In the genomic region with DNA sequence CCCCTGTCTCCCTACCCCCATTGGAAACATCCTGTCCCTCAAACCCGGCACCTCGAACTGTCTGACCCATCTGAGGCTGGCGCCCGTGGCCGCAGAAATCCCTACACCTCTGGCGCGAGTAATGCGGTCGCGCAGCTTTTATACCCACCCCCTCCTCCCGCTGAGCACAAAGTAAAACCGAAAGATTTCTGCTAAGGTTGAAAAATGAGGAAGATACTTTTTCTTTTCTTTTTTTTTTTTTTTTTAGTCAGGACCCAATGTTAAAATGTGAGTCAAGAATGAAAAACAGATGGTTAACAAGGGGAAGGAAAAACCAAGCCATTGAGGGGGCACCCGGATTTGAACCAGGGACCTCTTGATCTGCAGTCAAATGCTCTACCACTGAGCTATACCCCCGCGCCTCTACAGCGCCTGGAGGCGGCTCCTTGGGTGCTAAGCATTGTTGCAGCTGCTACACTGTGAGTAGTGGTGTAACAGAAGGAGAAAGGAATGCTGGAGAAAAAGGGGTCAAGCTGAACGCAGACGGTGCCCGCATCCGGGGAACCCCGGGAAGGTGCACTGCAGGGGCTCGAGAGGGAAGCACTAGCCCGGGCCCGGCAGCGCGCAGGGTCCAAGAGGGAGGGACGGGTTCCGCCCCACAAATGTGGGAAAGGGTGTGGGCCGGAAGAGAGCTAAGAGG, we compare ENCODE assay signal across 8 cellular contexts. TPM values are rescaled to one million over a fixed set of nuclear protein-coding genes. Genes with fewer than 3 reads are reported as not detected.
DNase-seq lines count a peak whose midpoint lies in the region; ATAC-seq and TF ChIP-seq lines count a peak whose summit lies in the region.

No MANE protein-coding gene starts in this region.

- TF ChIP-seq CTCF in choroid plexus epithelial cell (conservative IDR thresholded peaks at IDR 0.05; ENCODE audit: low read depth, low read length) = peak; percentile 32

- peak overlapping the region; percentile 97 for H3K4me3 ChIP-seq in choroid plexus epithelial cell (ENCODE audit: low read depth, low read length)

- intact Hi-C loops in left colon (cut with DNase I, micrococcal nuclease) = no loop called here

- ATAC-seq in GM19023 (IDR thresholded peaks at IDR 0.05; ENCODE audit: unreplicated experiment) (peak; percentile 32), HG03342 (IDR thresholded peaks at IDR 0.05; ENCODE audit: unreplicated experiment) (peak; percentile 30), left colon (peak; percentile 41)

- DNase-seq in AML-193 (lab: John Stamatoyannopoulos, UW) (peak; percentile 86 to 98), NCI-H510A (lab: John Stamatoyannopoulos, UW) (peak; percentile 55), choroid plexus epithelial cell (ENCODE audit: low read depth) (peak; percentile 94), left colon (peak; percentile 85 to 89)
- peak; percentile 81 to 87 for DNase-seq in activated CD4-positive, alpha-beta T cell treated with anti-CD3 and anti-CD28 coated beads for 4 hours
- peak; percentile 95 for DNase-seq in stimulated activated CD4-positive, alpha-beta T cell treated with anti-CD3 and anti-CD28 coated beads, Interleukin-1b, Interleukin-23, amount 100 ng/mL, for 48 hours

RNA-seq across cellular contexts. Expression of a gene that starts 0.8 kb away (rescaled TPM):
- total RNA-seq in left colon = 100 to 1,000 TPM; 245 to 318 TPM

RNA-seq across cellular contexts. Expression of a gene that starts 15.6 kb away (rescaled TPM):
- 100 to 1,000 TPM; 836 to 861 TPM for total RNA-seq in left colon

RNA-seq across cellular contexts. Expression of a gene that starts 44.0 kb away (rescaled TPM):
- 10 to 100 TPM; 19.0 to 21.0 TPM for total RNA-seq in left colon

Comparison
In these comparisons a context has a peak if more than half of its experiments do, and no peak if none do; other contexts are left out.
1. Peak in every context shown above with its lines: DNase-seq, ATAC-seq and H3K4me3 ChIP-seq.